7 cellular contexts compared by ENCODE assay signal in the genomic region with DNA sequence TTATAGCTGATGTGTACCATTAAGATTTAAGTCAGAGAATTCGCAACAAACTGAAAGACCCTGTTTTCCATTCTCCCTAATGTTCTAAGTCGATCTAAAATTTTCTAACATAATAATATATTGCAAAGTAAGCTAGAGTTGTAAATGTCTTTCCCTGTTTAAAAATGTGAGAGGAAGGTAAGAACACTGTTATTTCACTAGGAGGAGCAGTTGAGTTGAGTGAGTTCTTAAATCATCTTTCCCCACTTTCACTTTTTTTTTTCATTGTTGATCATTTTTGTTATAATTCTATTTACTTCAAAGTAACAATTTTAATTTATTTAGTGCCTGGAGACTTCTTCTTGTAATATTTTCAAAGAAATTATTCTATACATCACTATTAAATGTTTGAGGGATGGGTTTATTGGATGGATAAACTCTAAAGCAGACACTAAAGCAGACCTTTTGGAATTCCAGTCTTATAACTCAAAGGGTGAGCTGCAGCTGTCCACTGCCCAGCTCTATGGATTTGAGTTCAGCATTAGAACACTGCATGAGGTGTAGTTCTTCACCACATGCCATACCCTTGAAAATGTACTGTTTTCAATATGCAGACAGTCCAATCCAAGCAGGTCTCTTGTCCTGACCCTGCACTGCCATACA.
DNase-seq lines count a peak whose midpoint lies in the region; ATAC-seq and TF ChIP-seq lines count a peak whose summit lies in the region.

No MANE protein-coding gene starts in this region.

- no peak overlapping the region for H3K4me3 ChIP-seq in Jurkat, Clone E6-1 (ENCODE audit: low read length)

- TF ChIP-seq CTCF in GM10248 (IDR thresholded peaks at IDR 0.05; ENCODE audit: control extremely low read depth, extremely low read depth, low read depth, missing control alignments): peak; percentile 37
- peak; percentile 87 for TF ChIP-seq CTCF in VCaP (conservative IDR thresholded peaks at IDR 0.05)

- POLR2A ChIA-PET in GM10248 (lab: Yijun Ruan, JAX): no interaction called here

- CTCF ChIA-PET in GM10248 (lab: Yijun Ruan, JAX): interaction anchor here (0.9 to 1.5 kb wide), 5 partner anchors 17 to 485 kb away, joined by 3 to 4 read pairs (median 3); no protein-coding TSS in a partner anchor

- DNase-seq in GM10248 (ENCODE audit: extremely low spot score): peak; percentile 21
- peak; percentile 26 for DNase-seq in Jurkat, Clone E6-1 (ENCODE audit: low read depth, low spot score)
- peak; percentile 43 for DNase-seq in kidney glomerular epithelial cell (lab: John Stamatoyannopoulos, UW)
- DNase-seq in effector CD4-positive, alpha-beta T cell: no peak

- H3K27ac ChIP-seq in VCaP: peak overlapping the region; percentile 42

- ATAC-seq in GM21526 (IDR thresholded peaks at IDR 0.05; ENCODE audit: low FRiP score, unreplicated experiment): no peak
- no peak for ATAC-seq in HG03097 (IDR thresholded peaks at IDR 0.05; ENCODE audit: low FRiP score, unreplicated experiment)
